In genomic region chr1:45804671-45804973, GRCh38 we compare ENCODE assay signal across 8 cellular contexts. TPM values are rescaled to one million over a fixed set of nuclear protein-coding genes. Genes with fewer than 3 reads are reported as not detected.
DNase-seq lines count a peak whose midpoint lies in the region; ATAC-seq and TF ChIP-seq lines count a peak whose summit lies in the region.

No MANE protein-coding gene starts in this region.

- H3K9me3 ChIP-seq in PC-3 (ENCODE audit: low read length) = no peaks in the 10 kb centered on the region
- H3K9me3 ChIP-seq in ovary = no peaks in the 10 kb centered on the region

- no peaks in the 10 kb centered on the region for H3F3A ChIP-seq in PC-3 (ENCODE audit: low read length, unreplicated experiment)

- POLR2A ChIA-PET in PC-3 (lab: Charles Lee; ENCODE audit: unreplicated experiment) = interaction anchor here (0.6 kb wide), 1 partner anchor 64 kb away, joined by 4 read pairs; no protein-coding TSS in a partner anchor

- peak overlapping the region; percentile 38; the same call in 1 of the 2 replicates for H3K9ac ChIP-seq in PC-3 (ENCODE audit: low read length)

- peaks cover 10% of the 10 kb centered on the region for H4K20me1 ChIP-seq in PC-3 (ENCODE audit: low read length)

- no peak for TF ChIP-seq POLR2A in ovary (IDR thresholded peaks at IDR 0.05)

- no TSS peak for BruUV-seq in PC-3 (replicated peaks; lab: Mats Ljungman, UMichigan)

- ATAC-seq in PC-3 = peak; percentile 14
- ATAC-seq in HG03342 (IDR thresholded peaks at IDR 0.05; ENCODE audit: unreplicated experiment) = no peak

- CTCF ChIA-PET in PC-3 (lab: Charles Lee) = interaction anchor here (0.5 to 0.7 kb wide), 3 partner anchors 18 to 55 kb away, joined by 3 to 7 read pairs (median 4); no protein-coding TSS in a partner anchor

- H3K9me2 ChIP-seq in PC-3 (replicated peaks; ENCODE audit: low read length) = no peaks in the 10 kb centered on the region

- H3K27me3 ChIP-seq in PC-3 (ENCODE audit: low read length) (no peaks in the 10 kb centered on the region), ovary (no peaks in the 10 kb centered on the region)

- H3K27ac ChIP-seq in PC-3 (ENCODE audit: low read length) (no peak overlapping the region), ovary (peak overlapping the region in 1 of 2 donors; percentile 32)

- DNase-seq in PC-3 (peak; percentile 52), epithelial cell of esophagus (ENCODE audit: low read depth) (no peak), ovary (no peak), SHP77 (lab: John Stamatoyannopoulos, UW) (no peak), hepatic stellate cell (ENCODE audit: low spot score) (no peak), DMS 273 treated with DMSO at 0.1 percent for 48 hours (lab: John Stamatoyannopoulos, UW) (no peak)

- H3K4me1 ChIP-seq in PC-3 (ENCODE audit: insufficient read depth, low read length) (peaks cover 29% of the 10 kb centered on the region), ovary (ENCODE audit: insufficient read depth) (peaks cover 2% of the 10 kb centered on the region)

- no peak for TF ChIP-seq CTCF in PC-3 (conservative IDR thresholded peaks at IDR 0.05; ENCODE audit: low read depth, low read length)
- TF ChIP-seq CTCF in epithelial cell of esophagus (IDR thresholded peaks at IDR 0.05; ENCODE audit: insufficient read depth, low read depth, low read length, missing control alignments) = no peak
- TF ChIP-seq CTCF in ovary (IDR thresholded peaks at IDR 0.05) = no peak

- H3K4me3 ChIP-seq in GM08714 (ENCODE audit: low read length) (peak overlapping the region; percentile 100; the same call in 1 of the 2 replicates), PC-3 (ENCODE audit: low read length) (peak overlapping the region; percentile 73), epithelial cell of esophagus (ENCODE audit: low read length) (peak overlapping the region; percentile 72), ovary (peak overlapping the region; percentile 44)

- intact Hi-C loops in PC-3 (cut with micrococcal nuclease) = loop anchor here (5.0 kb wide), 1 partner anchor 162 kb away; no protein-coding TSS in a partner anchor
- intact Hi-C loops in ovary (cut with DNase I) = no loop called here

- TF ChIP-seq EP300 in ovary (IDR thresholded peaks at IDR 0.05) = no peak

- H2AFZ ChIP-seq in PC-3 (ENCODE audit: low read length) = peak overlapping the region; percentile 18; the same call in 1 of the 2 replicates

- WGBS in ovary, 3 donors = 24 to 28% (median 28%) methylated on average over 2 of the region's 2 CpGs

- H3K4me2 ChIP-seq in PC-3 (ENCODE audit: low read length) = peak overlapping the region; percentile 85

- H3K36me3 ChIP-seq in PC-3 (ENCODE audit: low read depth, low read length) (no peaks in the 10 kb centered on the region; the same call in 1 of the 2 replicates), ovary (no peaks in the 10 kb centered on the region)

- peaks cover 58% of the 10 kb centered on the region for H3K79me2 ChIP-seq in PC-3 (ENCODE audit: low read length)

RNA-seq across cellular contexts. Expression of gene MAST2, which starts 1.2 kb away (rescaled TPM):
- total RNA-seq in PC-3 (2014; rRNA removed) = 29.3 and 33.7 TPM in 2 replicates
- 10 to 100 TPM; 22.6 to 50.4 (median 33.5) TPM for total RNA-seq in ovary
- 10 to 100 TPM; 25.9 to 31.0 TPM for polyA plus RNA-seq in ovary

RNA-seq across cellular contexts. Expression of gene IPP, which starts 54.2 kb away (rescaled TPM):
- total RNA-seq in PC-3 (2014; rRNA removed) (6.6 and 8.8 TPM in 2 replicates), ovary (10 to 100 TPM in 6 of 7 donors, 1 to 10 TPM in 1; 7.7 to 22.3 (median 19.1) TPM)
- 10 to 100 TPM in 1 of 2 donors, 1 to 10 TPM in 1; 9.0 to 23.8 TPM for polyA plus RNA-seq in ovary

Comparison
In these comparisons a context has a peak if more than half of its experiments do, and no peak if none do; other contexts are left out.
1. H3K4me3 ChIP-seq: peak in every context shown above with its lines; median percentile 100 in GM08714; 73 in PC-3; 72 in epithelial cell of esophagus; 44 in ovary.